ENCODE assay signal across 19 cellular contexts in genomic region chr13:88063741-88064140, GRCh38.
A peak's percentile ranks its signal among the peaks of the same experiment; 100 is the strongest.
DNase-seq lines count a peak whose midpoint lies in the region; ATAC-seq, FAIRE-seq and TF ChIP-seq lines count a peak whose summit lies in the region.
"Had no signal": no experiment of that assay in that cellular context is flagged by ENCODE, and none has a peak within 500 bp of the region (broad histone marks: within the 10 kb centered on the region; RNA-seq: fewer than 3 reads in every experiment).

No MANE protein-coding gene starts in this region.

- FAIRE-seq in GM12891 (lab: Jason Lieb, UNC) = no peak
- FAIRE-seq: D721Med, GM12892, H1 had no signal

- no peak for TF ChIP-seq POLR2A in GM12891 (IDR thresholded peaks at IDR 0.05; ENCODE audit: low read depth, low read length)

- DNase-seq in NCI-H510A (lab: John Stamatoyannopoulos, UW) (peak; percentile 1), NCI-H510A treated with DMSO at 0.1 percent for 48 hours (lab: John Stamatoyannopoulos, UW) (no peak), NCI-H526 (lab: John Stamatoyannopoulos, UW) (peak; percentile 63 to 65), astrocyte of the hippocampus (ENCODE audit: low read depth, low spot score) (peak; percentile 23), AG08395 (ENCODE audit: low spot score) (no peak), GM12891 (ENCODE audit: insufficient read length, low spot score) (no peak)
- DNase-seq: CD8-positive, alpha-beta T cell; GF-D8; HFFc6; MM.1S; NCI-H187 treated with DMSO at 0.1 percent for 48 hours; T-helper 1 cell had no signal

- no peak for ATAC-seq in GM21576 (IDR thresholded peaks at IDR 0.05; ENCODE audit: unreplicated experiment)
- ATAC-seq in HG02981 (IDR thresholded peaks at IDR 0.05; ENCODE audit: unreplicated experiment) = no peak
- ATAC-seq: CD8-positive, alpha-beta T cell; Panc1; Right ventricle myocardium inferior had no signal

TF ChIP-seq in GM12891, 5 proteins besides CTCF, POLR2A, EP300 and RAD21:
- no peak for TF ChIP-seq POLR2AphosphoS5 (IDR thresholded peaks at IDR 0.05; ENCODE audit: low read depth, low read length)

Comparison
In these comparisons a context has a peak if more than half of its experiments do, and no peak if none do; other contexts are left out.
1. DNase-seq: peak in NCI-H510A (single experiment), NCI-H526 (2 of 2) and astrocyte of the hippocampus (single experiment); none in NCI-H510A treated with DMSO at 0.1 percent for 48 hours (single experiment), AG08395 (single experiment) and GM12891 (single experiment).